ENCODE assay signal across 23 cellular contexts in genomic region chr15:85045615-85046014, GRCh38.
DNase-seq lines count a peak whose midpoint lies in the region; ATAC-seq, FAIRE-seq and TF ChIP-seq lines count a peak whose summit lies in the region.
"Had no signal": no experiment of that assay in that cellular context is flagged by ENCODE, and none has a peak within 500 bp of the region (broad histone marks: within the 10 kb centered on the region; RNA-seq: fewer than 3 reads in every experiment).

No MANE protein-coding gene starts in this region.

- no peak overlapping the region for H3K4me3 Mint-ChIP-seq in HFFc6
- no peak overlapping the region for H3K4me3 Mint-ChIP-seq in naive B cell
- H3K4me3 Mint-ChIP-seq: activated CD4-positive, alpha-beta memory T cell treated with anti-CD3 and anti-CD28 coated beads for 36 hours; CD14-positive monocyte; GM23338 had no signal

- H3K27me3 Mint-ChIP-seq in HFFc6 (ENCODE audit: insufficient read depth) (peaks cover 2% of the 10 kb centered on the region; the same call in 1 of the 2 replicates), naive B cell (no peaks in the 10 kb centered on the region)
- H3K27me3 Mint-ChIP-seq: activated CD4-positive, alpha-beta memory T cell treated with anti-CD3 and anti-CD28 coated beads for 36 hours had no signal

- no peak for FAIRE-seq in A549 (lab: Jason Lieb, UNC)
- FAIRE-seq: colon, keratinocyte had no signal

- peak overlapping the region; percentile 82 for H3K4me2 ChIP-seq in A549
- H3K4me2 ChIP-seq: GM23338 had no signal

- no peak for TF ChIP-seq POLR2A in A549 (IDR thresholded peaks at IDR 0.05; ENCODE audit: low read length)

- H3K9me3 Mint-ChIP-seq in HFFc6 (no peaks in the 10 kb centered on the region), naive B cell (no peaks in the 10 kb centered on the region)
- H3K9me3 Mint-ChIP-seq: activated CD4-positive, alpha-beta memory T cell treated with anti-CD3 and anti-CD28 coated beads for 36 hours; CD14-positive monocyte; GM23338 had no signal

- H3K4me1 Mint-ChIP-seq in HFFc6 (ENCODE audit: low read depth) = peaks cover 65% of the 10 kb centered on the region
- H3K4me1 Mint-ChIP-seq in naive B cell = peaks cover 19 to 35% (median 23%) of the 10 kb centered on the region in 3 donors

- POLR2A ChIA-PET in A549 (lab: Yijun Ruan, JAX) = interaction anchor here (1.3 to 4.8 kb wide), 3 partner anchors 28 to 90 kb away, joined by 3 to 50 read pairs (median 6); partner anchors contain the start of gene PDE8A

- H3K27ac Mint-ChIP-seq in HFFc6 (peak overlapping the region; percentile 74), naive B cell (peak overlapping the region in 4 of 6 donors; percentile 8 to 85 (median 47))
- H3K27ac Mint-ChIP-seq: activated CD4-positive, alpha-beta memory T cell treated with anti-CD3 and anti-CD28 coated beads for 36 hours; GM23338 had no signal

- no peak overlapping the region for H3K4me3 ChIP-seq in A549
- H3K4me3 ChIP-seq: esophagus squamous epithelium, GM23338, lower lobe of right lung, smooth muscle cell had no signal

- peaks cover 68% of the 10 kb centered on the region for H3K4me1 ChIP-seq in A549

- no peak for TF ChIP-seq RAD21 in A549 (conservative IDR thresholded peaks at IDR 0.05 in 1 of 2, IDR thresholded peaks at IDR 0.05 in 1 of 2)

- peaks cover 10% of the 10 kb centered on the region; the same call in 1 of the 3 replicates for H3K9me3 ChIP-seq in A549
- H3K9me3 ChIP-seq: esophagus squamous epithelium, lower lobe of right lung had no signal

- no peak for TF ChIP-seq EP300 in A549 (IDR thresholded peaks at IDR 0.05)

- H3K36me3 Mint-ChIP-seq in HFFc6 (ENCODE audit: low read depth) (peaks cover 7% of the 10 kb centered on the region), naive B cell (no peaks in the 10 kb centered on the region)
- H3K36me3 Mint-ChIP-seq: activated CD4-positive, alpha-beta memory T cell treated with anti-CD3 and anti-CD28 coated beads for 36 hours; CD14-positive monocyte had no signal

- H3K27ac ChIP-seq in A549 (peak overlapping the region; percentile 90 to 95), angular gyrus (ENCODE audit: low read depth, low read length) (peak overlapping the region; percentile 78)
- H3K27ac ChIP-seq: lower lobe of right lung had no signal

- 1% methylated on average over 1 of the region's 1 CpG for WGBS in A549 (ENCODE audit: missing lambda C conversion rate)

- TF ChIP-seq CTCF in A549 (IDR thresholded peaks at IDR 0.05) (no peak), HFFc6 (IDR thresholded peaks at IDR 0.05) (no peak)

- no peak for ATAC-seq in A549
- no peak for ATAC-seq in naive B cell (ENCODE audit: low read depth in 2 of 2)
- ATAC-seq: activated CD4-positive, CD25-positive, alpha-beta regulatory T cell treated with anti-CD3 and anti-CD28 coated beads, Interleukin-2, amount 50 U/mL, for 24 hours; GM23338; lower lobe of right lung had no signal

- DNase-seq in A549 (ENCODE audit: low read depth in 1 of 2, low spot score in 1 of 2) (no peak), HFFc6 (no peak), naive B cell (no peak), GM03348 (ENCODE audit: low spot score) (no peak), nucleus accumbens (lab: John Stamatoyannopoulos, UW) (no peak), cerebellum (ENCODE audit: low spot score) (no peak), epidermal melanocyte (ENCODE audit: insufficient read length, low spot score) (no peak)
- DNase-seq: activated CD4-positive, alpha-beta memory T cell treated with anti-CD3 and anti-CD28 coated beads for 36 hours; activated gamma-delta T cell; DMS153; effector memory CD4-positive, alpha-beta T cell; esophagus squamous epithelium; lower lobe of right lung; NCI-H1417; NCI-H446; SIG-M5 had no signal

- CTCF ChIA-PET in A549 (lab: Yijun Ruan, JAX) = interaction anchor here (1.1 to 6.5 kb wide), 16 partner anchors 13 to 457 kb away, joined by 3 to 132 read pairs (median 14); partner anchors contain the start of gene PDE8A

TF ChIP-seq in A549, 52 proteins besides CTCF, POLR2A, EP300 and RAD21:
- TF ChIP-seq PBX3 (IDR thresholded peaks at IDR 0.05) = no peak
- TF ChIP-seq JUNB (IDR thresholded peaks at IDR 0.05) = no peak
- no peak for TF ChIP-seq HOXB13 (CRISPR knock-in tag; IDR thresholded peaks at IDR 0.05; ENCODE audit: low read depth)
- TF ChIP-seq BCL3 (IDR thresholded peaks at IDR 0.05) = no peak
- TF ChIP-seq EHF (CRISPR knock-in tag; IDR thresholded peaks at IDR 0.05) = no peak
